Comparison of ENCODE assay signal across 1 cellular context in the genomic region with DNA sequence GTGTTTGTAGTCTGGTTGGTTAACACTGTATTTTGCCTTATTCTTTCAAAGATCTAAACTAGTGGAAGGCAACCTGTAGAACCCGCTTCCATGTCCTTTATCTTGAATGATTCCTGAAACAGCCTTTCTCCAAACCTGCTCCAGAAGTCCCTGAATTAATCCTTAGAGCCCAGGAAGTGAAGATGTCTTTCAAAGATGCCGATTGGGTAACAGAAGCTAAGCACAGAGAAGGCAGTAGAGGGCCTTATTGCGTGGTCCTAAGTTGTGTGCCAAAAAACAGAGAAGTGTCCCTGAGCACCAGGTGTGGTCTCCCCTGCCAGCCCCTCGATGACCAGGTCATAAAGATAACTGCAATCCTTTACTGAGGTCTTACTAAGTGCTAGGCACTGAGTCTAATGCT.
A peak's percentile ranks its signal among the peaks of the same experiment; 100 is the strongest.
TF ChIP-seq lines count a peak whose summit lies in the region.

No MANE protein-coding gene starts in this region.

TF ChIP-seq in K562, 482 proteins besides CTCF, POLR2A, EP300 and RAD21:
- no peak for TF ChIP-seq PHF20 (IDR thresholded peaks at IDR 0.05; ENCODE audit: partially characterized antibody)
- no peak for TF ChIP-seq NONO (IDR thresholded peaks at IDR 0.05; ENCODE audit: low read depth in 2 of 2, low read length in 1 of 2)
- TF ChIP-seq, protein P1, sequence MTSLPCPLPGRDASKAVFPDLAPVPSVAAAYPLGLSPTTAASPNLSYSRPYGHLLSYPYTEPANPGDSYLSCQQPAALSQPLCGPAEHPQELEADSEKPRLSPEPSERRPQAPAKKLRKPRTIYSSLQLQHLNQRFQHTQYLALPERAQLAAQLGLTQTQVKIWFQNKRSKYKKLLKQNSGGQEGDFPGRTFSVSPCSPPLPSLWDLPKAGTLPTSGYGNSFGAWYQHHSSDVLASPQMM (CRISPR knock-in tag; IDR thresholded peaks at IDR 0.05): no peak
- TF ChIP-seq ZNF274 (IDR thresholded peaks at IDR 0.05; ENCODE audit: borderline replicate concordance, low read depth, low read length): no peak
- TF ChIP-seq KHSRP (IDR thresholded peaks at IDR 0.05): no peak
- TF ChIP-seq, protein P2, sequence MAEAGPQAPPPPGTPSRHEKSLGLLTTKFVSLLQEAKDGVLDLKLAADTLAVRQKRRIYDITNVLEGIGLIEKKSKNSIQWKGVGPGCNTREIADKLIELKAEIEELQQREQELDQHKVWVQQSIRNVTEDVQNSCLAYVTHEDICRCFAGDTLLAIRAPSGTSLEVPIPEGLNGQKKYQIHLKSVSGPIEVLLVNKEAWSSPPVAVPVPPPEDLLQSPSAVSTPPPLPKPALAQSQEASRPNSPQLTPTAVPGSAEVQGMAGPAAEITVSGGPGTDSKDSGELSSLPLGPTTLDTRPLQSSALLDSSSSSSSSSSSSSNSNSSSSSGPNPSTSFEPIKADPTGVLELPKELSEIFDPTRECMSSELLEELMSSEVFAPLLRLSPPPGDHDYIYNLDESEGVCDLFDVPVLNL (CRISPR knock-in tag; IDR thresholded peaks at IDR 0.05; ENCODE audit: low read depth): no peak
- no peak for TF ChIP-seq MECOM (CRISPR knock-in tag; IDR thresholded peaks at IDR 0.05)
- TF ChIP-seq SAP30 (IDR thresholded peaks at IDR 0.05; ENCODE audit: borderline replicate concordance, insufficient read depth, low read depth, low read length, poor library complexity, severe bottlenecking): peak; percentile 16
- TF ChIP-seq SPI1 (IDR thresholded peaks at IDR 0.05; ENCODE audit: borderline replicate concordance, low read depth, low read length): 0 out of 2 replicates have a peak, but pooled peaks have one; percentile 14
- no peak for TF ChIP-seq MCM2 (IDR thresholded peaks at IDR 0.05; ENCODE audit: low read depth)
- no peak for TF ChIP-seq ZBTB8A (IDR thresholded peaks at IDR 0.05; ENCODE audit: partially characterized antibody)
- TF ChIP-seq ZNF263 (CRISPR knock-in tag; IDR thresholded peaks at IDR 0.05; ENCODE audit: borderline replicate concordance): no peak
- no peak for TF ChIP-seq KLF13 (tag; IDR thresholded peaks at IDR 0.05; ENCODE audit: borderline replicate concordance, low read depth)
- peak; percentile 58; the same call in 1 of the 2 replicates for TF ChIP-seq CEBPB (tag; IDR thresholded peaks at IDR 0.05)
- TF ChIP-seq ZNF311 (CRISPR knock-in tag; IDR thresholded peaks at IDR 0.05): no peak
- TF ChIP-seq OTX1 (CRISPR knock-in tag; IDR thresholded peaks at IDR 0.05): no peak
- no peak for TF ChIP-seq ZNF586 (CRISPR knock-in tag; conservative IDR thresholded peaks at IDR 0.05)
- no peak for TF ChIP-seq C11orf30 (IDR thresholded peaks at IDR 0.05; ENCODE audit: low read depth)
- TF ChIP-seq CBX8 (IDR thresholded peaks at IDR 0.05; ENCODE audit: borderline replicate concordance, extremely low read depth, low read depth, low read length, poor library complexity, severe bottlenecking): no peak
- TF ChIP-seq CEBPG (CRISPR knock-in tag; IDR thresholded peaks at IDR 0.05): no peak
- peak; percentile 43 to 64; a peak in 2 of 4 replicates for TF ChIP-seq CEBPG (tag; conservative IDR thresholded peaks at IDR 0.05 in 1 of 2, IDR thresholded peaks at IDR 0.05 in 1 of 2)
- TF ChIP-seq ZNF143 (CRISPR knock-in tag; IDR thresholded peaks at IDR 0.05): 0 out of 2 replicates have a peak, but pooled peaks have one; percentile 33
- TF ChIP-seq KAT7 (CRISPR knock-in tag; IDR thresholded peaks at IDR 0.05; ENCODE audit: borderline replicate concordance): peak; percentile 9; the same call in 1 of the 2 replicates
- no peak for TF ChIP-seq NR2F6 (CRISPR knock-in tag; IDR thresholded peaks at IDR 0.05)
- TF ChIP-seq SMARCA5 (IDR thresholded peaks at IDR 0.05): no peak
- no peak for TF ChIP-seq ZNF408 (CRISPR knock-in tag; IDR thresholded peaks at IDR 0.05; ENCODE audit: low read depth)
- no peak for TF ChIP-seq RNF219 (CRISPR knock-in tag; IDR thresholded peaks at IDR 0.05)
- no peak for TF ChIP-seq KAT2B (IDR thresholded peaks at IDR 0.05; ENCODE audit: low read depth, low read length)
- no peak for TF ChIP-seq ZNF507 (tag; conservative IDR thresholded peaks at IDR 0.05)
- TF ChIP-seq ATF6 (CRISPR knock-in tag; IDR thresholded peaks at IDR 0.05): no peak
